ENCODE assay signal across 8 cellular contexts in the genomic region with DNA sequence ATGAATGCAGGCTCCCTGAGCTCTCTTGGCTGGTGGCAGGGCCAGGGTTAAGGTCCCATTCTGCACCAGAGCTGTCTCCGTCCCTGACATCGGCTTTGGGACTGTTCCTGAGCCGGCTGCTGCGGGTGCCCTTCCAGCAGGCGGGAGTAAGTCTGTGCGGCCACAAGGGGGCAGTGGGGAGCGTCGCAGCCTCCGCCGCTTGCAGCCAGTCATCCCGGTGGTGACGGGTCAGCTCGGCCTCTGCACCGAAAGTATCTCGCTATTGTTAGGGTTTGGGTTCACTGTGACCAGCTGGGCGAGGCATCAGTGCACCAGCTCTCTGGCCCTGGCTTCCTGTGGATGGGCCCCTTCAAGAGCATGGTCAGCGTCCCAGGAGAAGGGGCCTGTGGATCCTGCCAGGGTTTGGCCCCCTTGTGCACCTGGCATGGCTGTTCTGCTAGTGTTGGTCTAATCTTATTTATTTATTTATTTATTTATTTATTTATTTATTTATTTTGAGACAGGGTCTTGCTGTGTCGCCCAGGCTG. TPM values are rescaled to one million over a fixed set of nuclear protein-coding genes. Genes with fewer than 3 reads are reported as not detected.
DNase-seq lines count a peak whose midpoint lies in the region; ATAC-seq and TF ChIP-seq lines count a peak whose summit lies in the region.

No MANE protein-coding gene starts in this region.

- H3K9me3 ChIP-seq in SJSA1 (replicated peaks), result no peaks in the 10 kb centered on the region

- no peak for ATAC-seq in HG02763 (IDR thresholded peaks at IDR 0.05; ENCODE audit: unreplicated experiment)

- CTCF ChIA-PET in activated naive CD4-positive, alpha-beta T cell treated with anti-CD3 and anti-CD28 coated beads for 36 hours (lab: Charles Lee), result interaction anchor here (0.6 to 3.6 kb wide), 21 partner anchors 9 to 420 kb away, joined by 3 to 36 read pairs (median 4); partner anchors contain the start of genes NDUFB7 and ZNF333

- H3K27me3 Mint-ChIP-seq in activated naive CD4-positive, alpha-beta T cell treated with anti-CD3 and anti-CD28 coated beads for 36 hours (ENCODE audit: low read depth), result no peaks in the 10 kb centered on the region
- H3K27me3 Mint-ChIP-seq in osteocyte (ENCODE audit: unreplicated experiment), result no peaks in the 10 kb centered on the region

- TF ChIP-seq CTCF in GM06990 (IDR thresholded peaks at IDR 0.05; ENCODE audit: insufficient read depth, low read length, poor library complexity, severe bottlenecking) (peak; percentile 98), osteocyte (IDR thresholded peaks at IDR 0.05) (peak; percentile 97)

- H3K27me3 ChIP-seq in GM06990 (replicated peaks; ENCODE audit: control insufficient read depth, insufficient read depth, low read length), result no peaks in the 10 kb centered on the region
- no peaks in the 10 kb centered on the region for H3K27me3 ChIP-seq in SJSA1 (replicated peaks)

- H3K36me3 ChIP-seq in GM06990 (ENCODE audit: control insufficient read depth, insufficient read depth, low read length) (no peaks in the 10 kb centered on the region), SJSA1 (no peaks in the 10 kb centered on the region)

- H3K4me3 ChIP-seq in GM06990 (replicated peaks; ENCODE audit: low read depth, low read length) (no peak overlapping the region), SJSA1 (no peak overlapping the region)

- H3K27ac Mint-ChIP-seq in activated naive CD4-positive, alpha-beta T cell treated with anti-CD3 and anti-CD28 coated beads for 36 hours, result no peak overlapping the region
- peak overlapping the region; percentile 89 for H3K27ac Mint-ChIP-seq in osteocyte (ENCODE audit: unreplicated experiment)

- DNase-seq in GM06990 (ENCODE audit: extremely low read depth, insufficient read length) (peak; percentile 88), HT-29 (ENCODE audit: low spot score) (peak; percentile 74), SJSA1 (ENCODE audit: low read depth in 1 of 2, low spot score in 2 of 2) (peak; percentile 76 to 87), germinal center (ENCODE audit: low spot score) (peak; percentile 81), osteocyte (ENCODE audit: extremely low spot score, unreplicated experiment) (peak; percentile 91)
- DNase-seq in activated naive CD4-positive, alpha-beta T cell treated with anti-CD3 and anti-CD28 coated beads for 36 hours, result peak; percentile 79

- H3K27ac ChIP-seq in SJSA1, result no peak overlapping the region
- H3K27ac ChIP-seq in temporal lobe (ENCODE audit: low read depth, low read length), result peak overlapping the region; percentile 78

- H3K9me3 Mint-ChIP-seq in activated naive CD4-positive, alpha-beta T cell treated with anti-CD3 and anti-CD28 coated beads for 36 hours, result no peaks in the 10 kb centered on the region
- no peaks in the 10 kb centered on the region for H3K9me3 Mint-ChIP-seq in osteocyte (ENCODE audit: unreplicated experiment)

- H3K4me1 Mint-ChIP-seq in activated naive CD4-positive, alpha-beta T cell treated with anti-CD3 and anti-CD28 coated beads for 36 hours (ENCODE audit: low read depth), result peaks cover 53% of the 10 kb centered on the region
- peaks cover 54% of the 10 kb centered on the region for H3K4me1 Mint-ChIP-seq in osteocyte (ENCODE audit: unreplicated experiment)

- H3K36me3 Mint-ChIP-seq in activated naive CD4-positive, alpha-beta T cell treated with anti-CD3 and anti-CD28 coated beads for 36 hours (ENCODE audit: low read depth), result no peaks in the 10 kb centered on the region
- H3K36me3 Mint-ChIP-seq in osteocyte (ENCODE audit: unreplicated experiment), result no peaks in the 10 kb centered on the region

- H3K4me3 Mint-ChIP-seq in activated naive CD4-positive, alpha-beta T cell treated with anti-CD3 and anti-CD28 coated beads for 36 hours, result no peak overlapping the region
- no peak overlapping the region for H3K4me3 Mint-ChIP-seq in osteocyte (ENCODE audit: unreplicated experiment)

- intact Hi-C loops in activated naive CD4-positive, alpha-beta T cell treated with anti-CD3 and anti-CD28 coated beads for 36 hours (cut with micrococcal nuclease), result loop anchor here (1.0 kb wide), 1 partner anchor 130 kb away; no protein-coding TSS in a partner anchor

- peaks cover 10% of the 10 kb centered on the region for H3K4me1 ChIP-seq in SJSA1 (replicated peaks)

RNA-seq across cellular contexts. Expression of gene NDUFB7, which starts 15.1 kb away (rescaled TPM):
- total RNA-seq in HT-29 (2014; rRNA removed; shearing (Covaris generic)), result 482 and 492 TPM in 2 replicates
- total RNA-seq in SJSA1 (2014; rRNA removed; shearing (Covaris generic)), result 363 and 563 TPM in 2 replicates
- total RNA-seq in activated naive CD4-positive, alpha-beta T cell treated with anti-CD3 and anti-CD28 coated beads for 36 hours, result 100 to 1,000 TPM; 117 to 123 TPM
- total RNA-seq in osteocyte (149 and 158 TPM in 2 replicates), temporal lobe (101 TPM)

RNA-seq across cellular contexts. Expression of gene CLEC17A, which starts 26.2 kb away (rescaled TPM):
- not detected in 2 replicates for total RNA-seq in HT-29 (2014; rRNA removed; shearing (Covaris generic))
- total RNA-seq in SJSA1 (2014; rRNA removed; shearing (Covaris generic)), result 0.18 TPM in 1 of 2 replicates, not detected in the other
- under 1 TPM; 0.15 to 0.26 TPM for total RNA-seq in activated naive CD4-positive, alpha-beta T cell treated with anti-CD3 and anti-CD28 coated beads for 36 hours
- not detected in 2 replicates for total RNA-seq in osteocyte
- not detected for total RNA-seq in temporal lobe

RNA-seq across cellular contexts. Expression of gene TECR, which starts 27.3 kb away (rescaled TPM):
- total RNA-seq in HT-29 (2014; rRNA removed; shearing (Covaris generic)), result 117 and 146 TPM in 2 replicates
- total RNA-seq in SJSA1 (2014; rRNA removed; shearing (Covaris generic)), result 43.9 and 56.9 TPM in 2 replicates
- 100 to 1,000 TPM; 102 to 105 TPM for total RNA-seq in activated naive CD4-positive, alpha-beta T cell treated with anti-CD3 and anti-CD28 coated beads for 36 hours
- total RNA-seq in osteocyte (136 and 139 TPM in 2 replicates), temporal lobe (12.0 TPM)

RNA-seq across cellular contexts. Expression of gene DNAJB1, which starts 38.5 kb away (rescaled TPM):
- 77.7 and 79.9 TPM in 2 replicates for total RNA-seq in HT-29 (2014; rRNA removed; shearing (Covaris generic))
- 126 and 146 TPM in 2 replicates for total RNA-seq in SJSA1 (2014; rRNA removed; shearing (Covaris generic))
- 10 to 100 TPM; 48.1 to 49.5 TPM for total RNA-seq in activated naive CD4-positive, alpha-beta T cell treated with anti-CD3 and anti-CD28 coated beads for 36 hours
- 80.0 and 84.6 TPM in 2 replicates for total RNA-seq in osteocyte
- 29.3 TPM for total RNA-seq in temporal lobe
